15 cellular contexts compared by ENCODE assay signal in the genomic region with DNA sequence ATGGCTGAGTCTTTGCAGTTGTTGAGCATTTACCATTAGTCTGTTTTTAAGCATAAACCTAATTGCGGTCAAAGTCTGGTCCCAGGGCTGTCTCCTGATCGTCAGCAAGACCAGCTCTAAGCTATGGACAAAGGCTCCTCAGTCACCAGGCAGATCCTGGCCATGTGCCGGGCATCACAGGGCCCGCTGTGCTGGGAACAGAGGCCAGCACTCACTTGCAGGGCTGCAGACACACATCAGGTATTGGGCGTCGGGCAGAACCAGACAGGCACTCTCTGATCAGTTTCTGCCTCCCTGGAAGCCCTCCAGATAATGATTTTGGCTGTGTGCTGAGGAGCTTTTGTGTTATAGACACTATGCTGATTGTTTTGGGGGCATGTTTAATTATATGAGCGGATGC. TPM values are rescaled to one million over a fixed set of nuclear protein-coding genes. Genes with fewer than 3 reads are reported as not detected.
DNase-seq lines count a peak whose midpoint lies in the region; ATAC-seq and TF ChIP-seq lines count a peak whose summit lies in the region.
"Had no signal": no experiment of that assay in that cellular context is flagged by ENCODE, and none has a peak within 500 bp of the region (broad histone marks: within the 10 kb centered on the region; RNA-seq: fewer than 3 reads in every experiment).

No MANE protein-coding gene starts in this region.

- intact Hi-C loops in vagina (cut with DNase I), result no loop called here

- no peaks in the 10 kb centered on the region for H3K27me3 ChIP-seq in mesenchymal stem cell (ENCODE audit: control insufficient read depth in 1 of 2, insufficient read depth in 1 of 2, low read length in 2 of 2)
- H3K27me3 ChIP-seq in vagina, result no peaks in the 10 kb centered on the region
- H3K27me3 ChIP-seq: gastroesophageal sphincter, upper lobe of left lung had no signal

- H2BK120ac ChIP-seq in mesenchymal stem cell (ENCODE audit: low read depth, low read length), result no peak overlapping the region

- no peak for TF ChIP-seq POLR2A in vagina (IDR thresholded peaks at IDR 0.05)

- peak overlapping the region; percentile 57 to 64 for H3K4ac ChIP-seq in mesenchymal stem cell (ENCODE audit: low read depth in 1 of 2, low read length in 2 of 2)

- CTCF ChIA-PET in activated CD4-positive, alpha-beta T cell treated with anti-CD3 and anti-CD28 coated beads, Interleukin-2, amount 10 ng/mL, durations not matched to agents 7 days and 5 days (lab: Charles Lee), result interaction anchor here (0.8 to 1.2 kb wide), 2 partner anchors 10 to 23 kb away, joined by 3 read pairs; no protein-coding TSS in a partner anchor
- CTCF ChIA-PET in HEK293T (lab: Yijun Ruan, JAX), result interaction anchor here (1.1 kb wide), 1 partner anchor 144 kb away, joined by 3 read pairs; no protein-coding TSS in a partner anchor

- peak overlapping the region; percentile 36 for H2AK5ac ChIP-seq in mesenchymal stem cell (ENCODE audit: low read length, severe bottlenecking)

- WGBS in mesenchymal stem cell, result 93% methylated on average over 7 of the region's 7 CpGs

- no peaks in the 10 kb centered on the region for H3K9me3 Mint-ChIP-seq in chondrocyte (ENCODE audit: low read depth)
- H3K9me3 Mint-ChIP-seq in activated CD4-positive, alpha-beta T cell treated with anti-CD3 and anti-CD28 coated beads, Interleukin-2, amount 10 ng/mL, durations not matched to agents 7 days and 5 days, result no peaks in the 10 kb centered on the region
- H3K9me3 Mint-ChIP-seq in naive thymus-derived CD8-positive, alpha-beta T cell, result peaks cover 0 to 3% (median 0%) of the 10 kb centered on the region in 9 donors

- H3K4me1 ChIP-seq in mesenchymal stem cell (ENCODE audit: control insufficient read depth, insufficient read depth, low read depth, low read length), result peaks cover 30% of the 10 kb centered on the region
- H3K4me1 ChIP-seq in vagina, result peaks cover 28% of the 10 kb centered on the region

- H3K4me1 Mint-ChIP-seq in chondrocyte (ENCODE audit: low read depth), result peaks cover 12% of the 10 kb centered on the region
- no peaks in the 10 kb centered on the region for H3K4me1 Mint-ChIP-seq in activated CD4-positive, alpha-beta T cell treated with anti-CD3 and anti-CD28 coated beads, Interleukin-2, amount 10 ng/mL, durations not matched to agents 7 days and 5 days
- no peaks in the 10 kb centered on the region for H3K4me1 Mint-ChIP-seq in naive thymus-derived CD8-positive, alpha-beta T cell

- H3K18ac ChIP-seq in mesenchymal stem cell (ENCODE audit: low read depth in 1 of 2, low read length in 2 of 2), result peak overlapping the region; percentile 58 to 85

- no peak overlapping the region for H2AFZ ChIP-seq in mesenchymal stem cell (ENCODE audit: low read depth, low read length)
- H2AFZ ChIP-seq: GM23248 had no signal

- H3K9me3 ChIP-seq in mesenchymal stem cell (ENCODE audit: control insufficient read depth, low read length) (no peaks in the 10 kb centered on the region), vagina (no peaks in the 10 kb centered on the region)
- H3K9me3 ChIP-seq: gastroesophageal sphincter, upper lobe of left lung had no signal

- no peak for ATAC-seq in naive thymus-derived CD8-positive, alpha-beta T cell
- ATAC-seq: gastroesophageal sphincter, left colon had no signal

- H3K4me3 ChIP-seq in mesenchymal stem cell (ENCODE audit: insufficient read depth in 1 of 2, low read depth in 1 of 2, low read length in 2 of 2), result no peak overlapping the region
- H3K4me3 ChIP-seq in vagina, result no peak overlapping the region
- H3K4me3 ChIP-seq: gastroesophageal sphincter, GM23248, upper lobe of left lung had no signal

- H3K27ac ChIP-seq in mesenchymal stem cell (ENCODE audit: low read length, poor library complexity, severe bottlenecking) (peak overlapping the region; percentile 82), vagina (peak overlapping the region; percentile 77)
- H3K27ac ChIP-seq: GM23248 had no signal

- H2BK5ac ChIP-seq in mesenchymal stem cell (ENCODE audit: low read depth, low read length, poor library complexity, severe bottlenecking), result no peak overlapping the region

- H3K4me3 Mint-ChIP-seq in chondrocyte (ENCODE audit: unreplicated experiment), result no peak overlapping the region
- no peak overlapping the region for H3K4me3 Mint-ChIP-seq in activated CD4-positive, alpha-beta T cell treated with anti-CD3 and anti-CD28 coated beads, Interleukin-2, amount 10 ng/mL, durations not matched to agents 7 days and 5 days
- H3K4me3 Mint-ChIP-seq in naive thymus-derived CD8-positive, alpha-beta T cell, result no peak overlapping the region

- H2BK12ac ChIP-seq in mesenchymal stem cell (ENCODE audit: low read length in 2 of 2), result peak overlapping the region; percentile 91 to 94

- H3K36me3 ChIP-seq in mesenchymal stem cell (ENCODE audit: control insufficient read depth in 1 of 2, insufficient read depth in 2 of 2, low read depth in 1 of 2, low read length in 2 of 2) (peaks cover 0 to 3% of the 10 kb centered on the region in 2 experiments), vagina (no peaks in the 10 kb centered on the region)
- H3K36me3 ChIP-seq: gastroesophageal sphincter, upper lobe of left lung had no signal

- H3K23ac ChIP-seq in mesenchymal stem cell (ENCODE audit: low read length in 2 of 2), result no peak overlapping the region

- H3K79me1 ChIP-seq in mesenchymal stem cell (replicated peaks; ENCODE audit: low read length, poor library complexity, severe bottlenecking), result peaks cover 27% of the 10 kb centered on the region

- H3K14ac ChIP-seq in mesenchymal stem cell (ENCODE audit: low read length in 2 of 2), result no peak overlapping the region

- POLR2A ChIA-PET in activated CD4-positive, alpha-beta T cell treated with anti-CD3 and anti-CD28 coated beads, Interleukin-2, amount 10 ng/mL, durations not matched to agents 7 days and 5 days (lab: Charles Lee), result no interaction called here
- POLR2A ChIA-PET in HEK293T (lab: Yijun Ruan, JAX), result no interaction called here
- POLR2A ChIA-PET in naive thymus-derived CD8-positive, alpha-beta T cell (lab: Charles Lee), result no interaction called here

- no peak overlapping the region for H3K4me2 ChIP-seq in mesenchymal stem cell (ENCODE audit: low read length, poor library complexity, severe bottlenecking)

- no peaks in the 10 kb centered on the region for H3K36me3 Mint-ChIP-seq in chondrocyte (ENCODE audit: low read depth)
- H3K36me3 Mint-ChIP-seq in activated CD4-positive, alpha-beta T cell treated with anti-CD3 and anti-CD28 coated beads, Interleukin-2, amount 10 ng/mL, durations not matched to agents 7 days and 5 days (ENCODE audit: low read depth), result no peaks in the 10 kb centered on the region
- H3K36me3 Mint-ChIP-seq in naive thymus-derived CD8-positive, alpha-beta T cell, result peaks cover 0 to 7% (median 0%) of the 10 kb centered on the region in 3 donors

- H3K27ac Mint-ChIP-seq in chondrocyte (ENCODE audit: unreplicated experiment), result no peak overlapping the region
- no peak overlapping the region for H3K27ac Mint-ChIP-seq in activated CD4-positive, alpha-beta T cell treated with anti-CD3 and anti-CD28 coated beads, Interleukin-2, amount 10 ng/mL, durations not matched to agents 7 days and 5 days
- H3K27ac Mint-ChIP-seq in naive thymus-derived CD8-positive, alpha-beta T cell, result no peak overlapping the region

- H2BK15ac ChIP-seq in mesenchymal stem cell (ENCODE audit: low read depth, poor library complexity, severe bottlenecking), result no peak overlapping the region

- peaks cover 3% of the 10 kb centered on the region for H3K27me3 Mint-ChIP-seq in chondrocyte (ENCODE audit: low read depth)
- H3K27me3 Mint-ChIP-seq in activated CD4-positive, alpha-beta T cell treated with anti-CD3 and anti-CD28 coated beads, Interleukin-2, amount 10 ng/mL, durations not matched to agents 7 days and 5 days, result peaks cover 39% of the 10 kb centered on the region
- peaks cover 10 to 49% (median 35%) of the 10 kb centered on the region in 5 donors for H3K27me3 Mint-ChIP-seq in naive thymus-derived CD8-positive, alpha-beta T cell

- DNase-seq in NCI-H748 (lab: John Stamatoyannopoulos, UW; ENCODE audit: unreplicated experiment), result peak; percentile 29
- no peak for DNase-seq in NCI-H748 treated with DMSO at 0.1 percent for 48 hours (lab: John Stamatoyannopoulos, UW)
- DNase-seq in chondrocyte (ENCODE audit: low spot score), result peak; percentile 59
- no peak for DNase-seq in mesenchymal stem cell
- DNase-seq in vagina (ENCODE audit: extremely low spot score in 2 of 2), result no peak
- DNase-seq in activated CD4-positive, alpha-beta T cell treated with anti-CD3 and anti-CD28 coated beads, Interleukin-2, amount 10 ng/mL, durations not matched to agents 7 days and 5 days, result no peak
- DNase-seq in HEK293T (ENCODE audit: extremely low spot score), result no peak
- DNase-seq in naive thymus-derived CD8-positive, alpha-beta T cell, result no peak
- DNase-seq: ACHN; activated CD8-positive, alpha-beta memory T cell treated with anti-CD3 and anti-CD28 coated beads, Interleukin-2, amount 50 U/mL, for 48 hours; GM23248; left colon; stimulated activated CD8-positive, alpha-beta memory T cell treated with anti-CD3 and anti-CD28 coated beads, Interleukin-4, amount 100 ng/mL, for 48 hours; upper lobe of left lung had no signal

- H4K91ac ChIP-seq in mesenchymal stem cell (ENCODE audit: low read length), result peak overlapping the region; percentile 57

- no peak overlapping the region for H3K9ac ChIP-seq in mesenchymal stem cell (ENCODE audit: low read length)

- no peak for TF ChIP-seq CTCF in chondrocyte (IDR thresholded peaks at IDR 0.05)
- TF ChIP-seq CTCF in vagina (IDR thresholded peaks at IDR 0.05), result no peak

- peak overlapping the region; percentile 52 for H4K8ac ChIP-seq in mesenchymal stem cell (ENCODE audit: low read length)

TF ChIP-seq in HEK293T, 16 proteins besides CTCF, POLR2A, EP300 and RAD21 (continues in another document):
- TF ChIP-seq BHLHE40 (IDR thresholded peaks at IDR 0.05; ENCODE audit: borderline replicate concordance) (no peak), FOXM1 (IDR thresholded peaks at IDR 0.05; ENCODE audit: borderline replicate concordance) (no peak), SP1 (IDR thresholded peaks at IDR 0.05) (no peak), NFRKB (IDR thresholded peaks at IDR 0.05) (no peak), L3MBTL2 (conservative IDR thresholded peaks at IDR 0.05) (no peak)
- TF ChIP-seq, protein P1, sequence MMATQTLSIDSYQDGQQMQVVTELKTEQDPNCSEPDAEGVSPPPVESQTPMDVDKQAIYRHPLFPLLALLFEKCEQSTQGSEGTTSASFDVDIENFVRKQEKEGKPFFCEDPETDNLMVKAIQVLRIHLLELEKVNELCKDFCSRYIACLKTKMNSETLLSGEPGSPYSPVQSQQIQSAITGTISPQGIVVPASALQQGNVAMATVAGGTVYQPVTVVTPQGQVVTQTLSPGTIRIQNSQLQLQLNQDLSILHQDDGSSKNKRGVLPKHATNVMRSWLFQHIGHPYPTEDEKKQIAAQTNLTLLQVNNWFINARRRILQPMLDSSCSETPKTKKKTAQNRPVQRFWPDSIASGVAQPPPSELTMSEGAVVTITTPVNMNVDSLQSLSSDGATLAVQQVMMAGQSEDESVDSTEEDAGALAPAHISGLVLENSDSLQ (IDR thresholded peaks at IDR 0.05), result no peak

RNA-seq across cellular contexts. Expression of a gene that starts 26.6 kb away (rescaled TPM):
- total RNA-seq in chondrocyte (0.82 to 1.9 TPM (median 1.8 TPM) in 3 replicates), vagina (31.4 TPM)
- polyA plus RNA-seq in mesenchymal stem cell (2013, experiment 1 of 2), result 48.1 TPM
- polyA plus RNA-seq in mesenchymal stem cell (2013, experiment 2 of 2), result 46.7 TPM
- total RNA-seq in activated CD4-positive, alpha-beta T cell treated with anti-CD3 and anti-CD28 coated beads, Interleukin-2, amount 10 ng/mL, durations not matched to agents 7 days and 5 days, result not detected
- total RNA-seq in naive thymus-derived CD8-positive, alpha-beta T cell, result not detected
- not detected for polyA plus RNA-seq in naive thymus-derived CD8-positive, alpha-beta T cell

Comparison
In these comparisons a context has a peak if more than half of its experiments do, and no peak if none do; other contexts are left out.
1. DNase-seq: peak in NCI-H748 (single experiment) and chondrocyte (single experiment); none in NCI-H748 treated with DMSO at 0.1 percent for 48 hours (single experiment), mesenchymal stem cell (single experiment), vagina (0 of 2), activated CD4-positive, alpha-beta T cell treated with anti-CD3 and anti-CD28 coated beads, Interleukin-2, amount 10 ng/mL, durations not matched to agents 7 days and 5 days (single experiment), HEK293T (single experiment) and naive thymus-derived CD8-positive, alpha-beta T cell (0 of 10).
2. RNA of a gene that starts 26.6 kb away (total RNA-seq): 31.4 TPM in vagina (single experiment); 0.82 to 1.9 TPM in chondrocyte, not detected in naive thymus-derived CD8-positive, alpha-beta T cell and not detected in activated CD4-positive, alpha-beta T cell treated with anti-CD3 and anti-CD28 coated beads, Interleukin-2, amount 10 ng/mL, durations not matched to agents 7 days and 5 days; every median in the first group is over 10 times any median in the second.